ENCODE assay signal across 8 cellular contexts in the genomic region with DNA sequence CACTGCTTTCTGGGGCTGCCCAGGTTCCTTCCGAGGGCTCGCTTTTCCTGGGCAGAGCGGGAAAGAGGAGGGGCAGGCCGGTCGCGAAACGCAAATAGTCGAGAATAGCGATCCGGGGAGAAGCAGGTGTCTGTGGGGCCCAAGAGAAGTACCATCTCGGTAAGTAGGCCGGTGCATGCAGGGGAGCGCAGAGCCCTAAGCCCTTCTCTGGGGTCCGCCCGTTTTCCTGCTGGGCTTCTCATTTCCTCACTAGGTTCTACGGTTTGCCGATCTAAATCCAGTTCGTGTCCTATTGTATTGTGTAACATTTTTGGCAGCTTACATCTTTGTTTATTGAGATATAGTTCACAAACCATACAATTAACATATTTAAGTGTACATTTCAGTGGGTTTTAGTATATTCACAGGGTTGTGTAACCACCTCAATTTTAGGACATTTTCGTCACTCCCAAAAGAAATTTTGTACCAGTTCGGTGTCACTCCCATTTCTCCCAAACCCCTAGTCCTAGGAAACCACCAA. TPM values are rescaled to one million over a fixed set of nuclear protein-coding genes. Genes with fewer than 3 reads are reported as not detected.
DNase-seq lines count a peak whose midpoint lies in the region; ATAC-seq and TF ChIP-seq lines count a peak whose summit lies in the region.

No MANE protein-coding gene starts in this region.

- H3K9me3 Mint-ChIP-seq in Calu3 (ENCODE audit: low read depth, unreplicated experiment) (no peaks in the 10 kb centered on the region), naive B cell (no peaks in the 10 kb centered on the region)
- no peaks in the 10 kb centered on the region for H3K9me3 Mint-ChIP-seq in T-helper 2 cell treated with Interferon-gamma antibody and Interleukin-4, amounts not matched to agents 5 μg/mL and 100 μg/mL, for 36 hours

- intact Hi-C loops in Calu3 (cut with micrococcal nuclease; ENCODE audit: unreplicated experiment): no loop called here

- CTCF ChIA-PET in Calu3 (lab: Charles Lee): interaction anchor here (0.8 to 1.6 kb wide), 4 partner anchors 8 to 66 kb away, joined by 4 to 15 read pairs (median 10); partner anchors contain the start of gene SPG11

- H3K27ac Mint-ChIP-seq in Calu3 (ENCODE audit: unreplicated experiment) (peak overlapping the region; percentile 82), naive B cell (peak overlapping the region; percentile 96 to 99 (median 99))
- peak overlapping the region; percentile 100 for H3K27ac Mint-ChIP-seq in T-helper 2 cell treated with Interferon-gamma antibody and Interleukin-4, amounts not matched to agents 5 μg/mL and 100 μg/mL, for 36 hours

- no peaks in the 10 kb centered on the region for H3K4me1 Mint-ChIP-seq in Calu3 (ENCODE audit: low read depth, unreplicated experiment)
- H3K4me1 Mint-ChIP-seq in T-helper 2 cell treated with Interferon-gamma antibody and Interleukin-4, amounts not matched to agents 5 μg/mL and 100 μg/mL, for 36 hours (ENCODE audit: low read depth): peaks cover 58% of the 10 kb centered on the region
- peaks cover 44 to 71% (median 53%) of the 10 kb centered on the region in 3 donors for H3K4me1 Mint-ChIP-seq in naive B cell

- TSS peak; percentile 45 for BruUV-seq in Calu3 (replicated peaks; lab: Mats Ljungman, UMichigan)

- ATAC-seq in HG02678 (IDR thresholded peaks at IDR 0.05; ENCODE audit: unreplicated experiment) (peak; percentile 2), naive B cell (ENCODE audit: low read depth in 2 of 2) (peak; percentile 12 to 17)

- DNase-seq in Calu3: no peak
- no peak for DNase-seq in T-helper 2 cell treated with Interferon-gamma antibody and Interleukin-4, amounts not matched to agents 5 μg/mL and 100 μg/mL, for 36 hours (ENCODE audit: low spot score)
- no peak for DNase-seq in epithelial cell of proximal tubule (ENCODE audit: low read depth)
- DNase-seq in naive B cell: no peak
- DNase-seq in SHP77 treated with DMSO at 0.1 percent for 48 hours (lab: John Stamatoyannopoulos, UW): no peak
- DNase-seq in NCI-H1694 treated with DMSO at 0.1 percent for 48 hours (lab: John Stamatoyannopoulos, UW): no peak
- no peak for DNase-seq in NCI-H226

- H3K36me3 Mint-ChIP-seq in Calu3 (ENCODE audit: insufficient read depth, unreplicated experiment) (peaks cover 15% of the 10 kb centered on the region), naive B cell (no peaks in the 10 kb centered on the region)
- H3K36me3 Mint-ChIP-seq in T-helper 2 cell treated with Interferon-gamma antibody and Interleukin-4, amounts not matched to agents 5 μg/mL and 100 μg/mL, for 36 hours (ENCODE audit: low read depth): peaks cover 29% of the 10 kb centered on the region

- peak overlapping the region; percentile 99 for H3K4me3 Mint-ChIP-seq in Calu3 (ENCODE audit: low read depth, unreplicated experiment)
- peak overlapping the region; percentile 98 for H3K4me3 Mint-ChIP-seq in T-helper 2 cell treated with Interferon-gamma antibody and Interleukin-4, amounts not matched to agents 5 μg/mL and 100 μg/mL, for 36 hours
- H3K4me3 Mint-ChIP-seq in naive B cell: peak overlapping the region; percentile 92 to 100 (median 98)

- H3K4me3 ChIP-seq in epithelial cell of proximal tubule (ENCODE audit: low read depth, low read length): peak overlapping the region; percentile 78

- TF ChIP-seq CTCF in Calu3 (IDR thresholded peaks at IDR 0.05; ENCODE audit: unreplicated experiment): no peak
- no peak for TF ChIP-seq CTCF in epithelial cell of proximal tubule (conservative IDR thresholded peaks at IDR 0.05; ENCODE audit: low read depth, low read length)

- H3K27me3 Mint-ChIP-seq in Calu3 (ENCODE audit: unreplicated experiment) (no peaks in the 10 kb centered on the region), naive B cell (no peaks in the 10 kb centered on the region)
- H3K27me3 Mint-ChIP-seq in T-helper 2 cell treated with Interferon-gamma antibody and Interleukin-4, amounts not matched to agents 5 μg/mL and 100 μg/mL, for 36 hours (ENCODE audit: low read depth): no peaks in the 10 kb centered on the region

RNA-seq across cellular contexts. Expression of gene TRIM69, which starts 6.9 kb away (rescaled TPM):
- total RNA-seq in Calu3 (2022) (9.7 and 20.2 TPM in 2 replicates), epithelial cell of proximal tubule (7.7 and 10.9 TPM in 2 replicates)
- polyA plus RNA-seq in naive B cell (ENCODE audit: low read depth in 6 of 6): 10 to 100 TPM in 5 of 6 donors, 1 to 10 TPM in 1; 9.4 to 22.4 (median 18.1) TPM

RNA-seq across cellular contexts. Expression of gene B2M, which starts 18.1 kb away (rescaled TPM):
- total RNA-seq in Calu3 (2022): 1,002 and 1,731 TPM in 2 replicates
- total RNA-seq in epithelial cell of proximal tubule: 648 and 1,011 TPM in 2 replicates
- polyA plus RNA-seq in naive B cell (ENCODE audit: low read depth in 6 of 6): over 10,000 TPM; 15,630 to 30,116 (median 21,556) TPM

RNA-seq across cellular contexts. Expression of gene PATL2, which starts 18.3 kb away (rescaled TPM):
- total RNA-seq in Calu3 (2022) (1.7 and 3.8 TPM in 2 replicates), epithelial cell of proximal tubule (not detected in 2 replicates)
- 10 to 100 TPM in 5 of 6 donors, 1 to 10 TPM in 1; 9.3 to 28.6 (median 20.2) TPM for polyA plus RNA-seq in naive B cell (ENCODE audit: low read depth in 6 of 6)
